15 cellular contexts compared by ENCODE assay signal in the genomic region with DNA sequence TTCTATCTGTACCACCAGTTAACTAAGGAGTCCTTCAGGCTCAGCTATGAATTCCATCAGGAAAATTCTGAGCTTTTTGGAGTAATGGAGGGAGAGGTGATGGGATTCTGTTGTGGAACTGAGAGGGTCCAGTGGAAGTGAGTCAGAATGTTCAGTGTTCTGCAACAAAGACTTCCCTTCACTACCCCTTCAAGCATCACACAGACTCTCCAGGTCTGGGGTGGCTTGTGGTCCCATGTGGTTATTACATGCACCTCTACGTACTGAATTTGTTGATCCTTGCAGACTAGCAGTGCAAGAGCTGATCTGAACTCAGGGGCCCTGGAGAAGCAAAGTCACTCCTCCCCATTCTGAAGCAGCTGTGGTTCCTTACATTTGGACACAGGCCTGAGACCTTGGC.
DNase-seq lines count a peak whose midpoint lies in the region; ATAC-seq and TF ChIP-seq lines count a peak whose summit lies in the region.
"Had no signal": no experiment of that assay in that cellular context is flagged by ENCODE, and none has a peak within 500 bp of the region (broad histone marks: within the 10 kb centered on the region; RNA-seq: fewer than 3 reads in every experiment).

No MANE protein-coding gene starts in this region.

- peaks cover 6 to 12% of the 10 kb centered on the region in 2 donors for H3K4me1 Mint-ChIP-seq in stimulated activated naive B cell treated with anti-CD40 and anti-IgM and Interleukin-4, amounts not matched to agents 10 μg/mL and 1 μg/mL and 100 μg/mL, for 72 hours

- no peak for TF ChIP-seq CTCF in left ventricle myocardium inferior (IDR thresholded peaks at IDR 0.05; ENCODE audit: borderline replicate concordance)

- H3K36me3 Mint-ChIP-seq in stimulated activated naive B cell treated with anti-CD40 and anti-IgM and Interleukin-4, amounts not matched to agents 10 μg/mL and 1 μg/mL and 100 μg/mL, for 72 hours, result no peaks in the 10 kb centered on the region

- H3K4me3 Mint-ChIP-seq in stimulated activated naive B cell treated with anti-CD40 and anti-IgM and Interleukin-4, amounts not matched to agents 10 μg/mL and 1 μg/mL and 100 μg/mL, for 72 hours, result no peak overlapping the region
- H3K4me3 Mint-ChIP-seq: CD4-positive, alpha-beta memory T cell had no signal

- intact Hi-C loops in left ventricle myocardium inferior (cut with micrococcal nuclease), result no loop called here

- H3K27ac Mint-ChIP-seq in stimulated activated naive B cell treated with anti-CD40 and anti-IgM and Interleukin-4, amounts not matched to agents 10 μg/mL and 1 μg/mL and 100 μg/mL, for 72 hours, result no peak overlapping the region
- H3K27ac Mint-ChIP-seq: CD4-positive, alpha-beta memory T cell had no signal

- H3K27me3 ChIP-seq in left ventricle myocardium inferior (ENCODE audit: low read depth), result no peaks in the 10 kb centered on the region
- H3K27me3 ChIP-seq: MG63, thyroid gland had no signal

- no peaks in the 10 kb centered on the region for H3K36me3 ChIP-seq in left ventricle myocardium inferior
- H3K36me3 ChIP-seq: MG63, prostate gland, thyroid gland had no signal

- H3K27ac ChIP-seq in left ventricle myocardium inferior (replicated peaks), result no peak overlapping the region
- H3K27ac ChIP-seq: prostate gland, thyroid gland had no signal

- no peaks in the 10 kb centered on the region for H3K4me1 ChIP-seq in left ventricle myocardium inferior
- H3K4me1 ChIP-seq: prostate gland, thyroid gland had no signal

- peaks cover 6 to 8% of the 10 kb centered on the region in 2 donors for H3K27me3 Mint-ChIP-seq in stimulated activated naive B cell treated with anti-CD40 and anti-IgM and Interleukin-4, amounts not matched to agents 10 μg/mL and 1 μg/mL and 100 μg/mL, for 72 hours

- H3K4me3 ChIP-seq in left ventricle myocardium inferior, result no peak overlapping the region
- H3K4me3 ChIP-seq: MG63, prostate gland, thyroid gland had no signal

- peaks cover 0 to 9% of the 10 kb centered on the region in 2 donors for H3K9me3 Mint-ChIP-seq in stimulated activated naive B cell treated with anti-CD40 and anti-IgM and Interleukin-4, amounts not matched to agents 10 μg/mL and 1 μg/mL and 100 μg/mL, for 72 hours

- DNase-seq in stimulated activated naive B cell treated with anti-CD40 and anti-IgM and Interleukin-4, amounts not matched to agents 10 μg/mL and 1 μg/mL and 100 μg/mL, for 72 hours, result no peak
- no peak for DNase-seq in left ventricle myocardium inferior
- DNase-seq in NCI-H2029 (lab: John Stamatoyannopoulos, UW), result no peak
- DNase-seq: activated T-cell treated with anti-CD3 and anti-CD28 coated beads, Interleukin-2, amount 50 U/mL, for 1 hour; CD4-positive, alpha-beta memory T cell; EL; HCEC 1CT; MG63; thyroid gland had no signal

- peaks cover 29% of the 10 kb centered on the region for H3K9me3 ChIP-seq in left ventricle myocardium inferior (replicated peaks)
- H3K9me3 ChIP-seq: MG63, prostate gland, thyroid gland had no signal

- ATAC-seq in GM19372 (IDR thresholded peaks at IDR 0.05; ENCODE audit: low read depth, unreplicated experiment), result peak; percentile 43
- peak; percentile 65 for ATAC-seq in HG02642 (IDR thresholded peaks at IDR 0.05; ENCODE audit: poor library complexity, unreplicated experiment)
- ATAC-seq in HG03442 (IDR thresholded peaks at IDR 0.05; ENCODE audit: unreplicated experiment), result peak; percentile 73
- peak; percentile 58 to 87 for ATAC-seq in stimulated activated naive B cell treated with anti-CD40 and anti-IgM and Interleukin-4, amounts not matched to agents 10 μg/mL and 1 μg/mL and 100 μg/mL, for 72 hours (replicated peaks)
- ATAC-seq in HG02970 (IDR thresholded peaks at IDR 0.05; ENCODE audit: low FRiP score, unreplicated experiment), result no peak
- no peak for ATAC-seq in HG03196 (IDR thresholded peaks at IDR 0.05; ENCODE audit: unreplicated experiment)

Comparison
In these comparisons a context has a peak if more than half of its experiments do, and no peak if none do; other contexts are left out.
1. ATAC-seq: peak in GM19372 (single experiment), HG02642 (single experiment), HG03442 (single experiment) and stimulated activated naive B cell treated with anti-CD40 and anti-IgM and Interleukin-4, amounts not matched to agents 10 μg/mL and 1 μg/mL and 100 μg/mL, for 72 hours (2 of 2); none in HG02970 (single experiment) and HG03196 (single experiment).